ENCODE assay signal across 12 cellular contexts in the genomic region with DNA sequence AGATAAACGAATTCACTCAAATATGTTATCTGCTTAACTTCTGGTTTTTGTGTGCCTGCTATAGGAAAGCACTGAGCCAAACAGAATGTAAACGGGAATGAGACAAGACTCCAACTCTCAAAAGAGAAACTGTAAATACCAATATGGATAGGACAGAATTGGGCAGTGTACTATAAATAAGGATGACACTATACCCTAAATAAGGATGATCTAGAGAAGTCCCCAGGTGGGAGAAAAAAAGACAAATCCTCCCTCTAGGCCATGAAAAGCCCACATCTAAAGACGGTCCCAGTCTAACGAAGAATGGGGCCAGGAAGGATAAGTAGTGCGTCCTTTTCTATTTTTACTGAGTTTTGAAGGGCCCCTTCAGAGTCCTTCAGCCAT. TPM values are rescaled to one million over a fixed set of nuclear protein-coding genes. Genes with fewer than 3 reads are reported as not detected.
A peak's percentile ranks its signal among the peaks of the same experiment; 100 is the strongest.
DNase-seq lines count a peak whose midpoint lies in the region; ATAC-seq and TF ChIP-seq lines count a peak whose summit lies in the region.
"Had no signal": no experiment of that assay in that cellular context is flagged by ENCODE, and none has a peak within 500 bp of the region (broad histone marks: within the 10 kb centered on the region; RNA-seq: fewer than 3 reads in every experiment).

No MANE protein-coding gene starts in this region.

- H2BK12ac ChIP-seq in trophoblast cell (ENCODE audit: low read length) = no peak overlapping the region

- peaks cover 9% of the 10 kb centered on the region for H3K79me1 ChIP-seq in trophoblast cell (ENCODE audit: low read length)

- H3F3A ChIP-seq in DOHH2 (ENCODE audit: control insufficient read depth, insufficient read depth) = peaks cover 20% of the 10 kb centered on the region

- H3K36me3 ChIP-seq in ACC112 (ENCODE audit: insufficient read depth, low read length) = peaks cover 3% of the 10 kb centered on the region; the same call in 1 of the 2 replicates
- peaks cover 20% of the 10 kb centered on the region for H3K36me3 ChIP-seq in DOHH2 (ENCODE audit: control insufficient read depth, low read length)
- peaks cover 16 to 23% of the 10 kb centered on the region in 2 experiments for H3K36me3 ChIP-seq in trophoblast cell (ENCODE audit: control insufficient read depth in 1 of 2, insufficient read depth in 2 of 2, low read length in 2 of 2)

- no peak overlapping the region for H3K23ac ChIP-seq in trophoblast cell (ENCODE audit: low read length)

- H3K9me3 ChIP-seq in DOHH2 (ENCODE audit: control insufficient read depth, insufficient read depth, low read length) (no peaks in the 10 kb centered on the region), trophoblast cell (ENCODE audit: insufficient read depth, low read depth, low read length) (no peaks in the 10 kb centered on the region)

- POLR2A ChIA-PET in naive thymus-derived CD8-positive, alpha-beta T cell (lab: Charles Lee) = interaction anchor here (1.5 to 9.1 kb wide), 4 partner anchors 10 to 705 kb away, joined by 3 to 186 read pairs (median 24); a partner anchor contains a TSS

- H3K36me3 Mint-ChIP-seq in activated naive CD8-positive, alpha-beta T cell = peaks cover 2% of the 10 kb centered on the region
- peaks cover 0 to 17% (median 0%) of the 10 kb centered on the region in 3 donors for H3K36me3 Mint-ChIP-seq in naive thymus-derived CD8-positive, alpha-beta T cell

- peak overlapping the region; percentile 99 for H3K4me3 Mint-ChIP-seq in activated naive CD8-positive, alpha-beta T cell
- H3K4me3 Mint-ChIP-seq in naive thymus-derived CD8-positive, alpha-beta T cell = peak overlapping the region; percentile 95 to 100 (median 100)

- H3K4me3 ChIP-seq in ACC112 (ENCODE audit: low read depth, low read length) = no peak overlapping the region
- H3K4me3 ChIP-seq in DOHH2 (ENCODE audit: low read length) = peak overlapping the region; percentile 88
- no peak overlapping the region for H3K4me3 ChIP-seq in trophoblast cell (ENCODE audit: low read depth, low read length)

- H2BK5ac ChIP-seq in trophoblast cell (ENCODE audit: low read depth, low read length, poor library complexity) = no peak overlapping the region

- no peak overlapping the region for H3K18ac ChIP-seq in trophoblast cell (ENCODE audit: low read length)

- no peak overlapping the region for H4K8ac ChIP-seq in trophoblast cell (ENCODE audit: low read depth, low read length)

- peak overlapping the region; percentile 91 for H3K27ac Mint-ChIP-seq in activated naive CD8-positive, alpha-beta T cell
- peak overlapping the region; percentile 79 to 100 (median 99) for H3K27ac Mint-ChIP-seq in naive thymus-derived CD8-positive, alpha-beta T cell

- no peaks in the 10 kb centered on the region for H3K9me3 Mint-ChIP-seq in activated naive CD8-positive, alpha-beta T cell (ENCODE audit: low read depth)
- H3K9me3 Mint-ChIP-seq in naive thymus-derived CD8-positive, alpha-beta T cell = no peaks in the 10 kb centered on the region

- H3K14ac ChIP-seq in trophoblast cell (ENCODE audit: low read length) = no peak overlapping the region

- H3K4me1 ChIP-seq in ACC112 (ENCODE audit: control insufficient read depth, insufficient read depth, low read length, unreplicated experiment) (peaks cover 24% of the 10 kb centered on the region), DOHH2 (ENCODE audit: control insufficient read depth, low read length) (peaks cover 18% of the 10 kb centered on the region), trophoblast cell (ENCODE audit: control insufficient read depth in 1 of 2, insufficient read depth in 2 of 2, low read length in 2 of 2) (peaks cover 3% of the 10 kb centered on the region in 2 experiments)

- no peaks in the 10 kb centered on the region for H4K20me1 ChIP-seq in DOHH2 (ENCODE audit: control insufficient read depth, insufficient read depth, low read depth, low read length)

- H2AFZ ChIP-seq in ACC112 (ENCODE audit: low read length, unreplicated experiment) (no peak overlapping the region), trophoblast cell (ENCODE audit: insufficient read depth, low read length, poor library complexity) (no peak overlapping the region)

- ATAC-seq in naive thymus-derived CD8-positive, alpha-beta T cell = no peak

- H3K27ac ChIP-seq in ACC112 (ENCODE audit: low read depth, low read length) (peak overlapping the region; percentile 97), DOHH2 (ENCODE audit: low read depth, low read length) (no peak overlapping the region), trophoblast cell (ENCODE audit: low read depth, low read length) (no peak overlapping the region)

- no peaks in the 10 kb centered on the region for H3K27me3 ChIP-seq in ACC112 (ENCODE audit: insufficient read depth, low read length)
- H3K27me3 ChIP-seq in DOHH2 (ENCODE audit: control insufficient read depth, low read length) = no peaks in the 10 kb centered on the region
- no peaks in the 10 kb centered on the region for H3K27me3 ChIP-seq in trophoblast cell (ENCODE audit: insufficient read depth, low read length)

- H3K4ac ChIP-seq in trophoblast cell (ENCODE audit: low read depth, low read length) = no peak overlapping the region

- H3K79me2 ChIP-seq in ACC112 (ENCODE audit: control insufficient read depth, insufficient read depth, low read length, unreplicated experiment) (peaks cover 52% of the 10 kb centered on the region), DOHH2 (ENCODE audit: control insufficient read depth, low read length) (peaks cover 21% of the 10 kb centered on the region), trophoblast cell (ENCODE audit: control insufficient read depth, insufficient read depth, low read length, poor library complexity) (peaks cover 6% of the 10 kb centered on the region)

- H2BK120ac ChIP-seq in trophoblast cell (ENCODE audit: insufficient read depth, low read length, poor library complexity) = no peak overlapping the region

- H3K27me3 Mint-ChIP-seq in activated naive CD8-positive, alpha-beta T cell = no peaks in the 10 kb centered on the region
- H3K27me3 Mint-ChIP-seq in naive thymus-derived CD8-positive, alpha-beta T cell = no peaks in the 10 kb centered on the region

- no peak overlapping the region for H4K12ac ChIP-seq in trophoblast cell (ENCODE audit: low read depth, low read length)

- no CpG with 5 or more reads among the region's 5 CpGs for WGBS in trophoblast cell (ENCODE audit: extremely low coverage, insufficient coverage, insufficient read length)

- H3K4me1 Mint-ChIP-seq in activated naive CD8-positive, alpha-beta T cell (ENCODE audit: low read depth) = peaks cover 22% of the 10 kb centered on the region
- peaks cover 16 to 44% (median 34%) of the 10 kb centered on the region in 4 donors for H3K4me1 Mint-ChIP-seq in naive thymus-derived CD8-positive, alpha-beta T cell

- H4K91ac ChIP-seq in trophoblast cell (ENCODE audit: low read depth, low read length) = no peak overlapping the region

- H3K4me2 ChIP-seq in DOHH2 (ENCODE audit: low read length) = peak overlapping the region; percentile 82
- no peak overlapping the region for H3K4me2 ChIP-seq in trophoblast cell (ENCODE audit: low read length)

- DNase-seq in naive thymus-derived CD8-positive, alpha-beta T cell = no peak
- DNase-seq in GM20000 (ENCODE audit: low spot score) (no peak), NCI-H1930 (lab: John Stamatoyannopoulos, UW) (no peak), trophoblast cell (no peak), epidermal melanocyte (ENCODE audit: insufficient read length, low spot score) (no peak)
- DNase-seq: amygdala; mesenchymal stem cell; NCI-H2171; stimulated activated CD4-positive, alpha-beta T cell treated with anti-CD3 and anti-CD28 coated beads, Interleukin-1b, Interleukin-23, amount 100 ng/mL, for 48 hours had no signal

- TF ChIP-seq CTCF in DOHH2 (IDR thresholded peaks at IDR 0.05; ENCODE audit: low read depth, low read length, poor library complexity, severe bottlenecking) (no peak), GM20000 (IDR thresholded peaks at IDR 0.05; ENCODE audit: extremely low read depth, missing control alignments) (no peak)

- H3K9ac ChIP-seq in trophoblast cell (ENCODE audit: low read length) = no peak overlapping the region

- no peak overlapping the region for H2AK5ac ChIP-seq in trophoblast cell (ENCODE audit: low read length)

- no peaks in the 10 kb centered on the region for H3K9me2 ChIP-seq in DOHH2 (replicated peaks; ENCODE audit: control insufficient read depth, low read length)

RNA-seq across cellular contexts. Expression of a gene that starts 1.5 kb away (rescaled TPM):
- total RNA-seq in naive thymus-derived CD8-positive, alpha-beta T cell = 10 to 100 TPM; 39.6 to 43.8 TPM
- polyA plus RNA-seq in naive thymus-derived CD8-positive, alpha-beta T cell = 10 to 100 TPM in 1 of 3 donors, 1 to 10 TPM in 2; 4.8 to 16.4 (median 5.4) TPM
- 2.3 and 2.5 TPM in 2 replicates for polyA plus RNA-seq in trophoblast cell (2013)

RNA-seq across cellular contexts. Expression of a gene that starts 8.9 kb away (rescaled TPM):
- total RNA-seq in naive thymus-derived CD8-positive, alpha-beta T cell = 1 to 10 TPM; 4.9 to 5.8 TPM
- polyA plus RNA-seq in naive thymus-derived CD8-positive, alpha-beta T cell = 1 to 10 TPM; 6.7 to 7.5 (median 7.4) TPM
- polyA plus RNA-seq in trophoblast cell (2013) = 75.7 and 77.7 TPM in 2 replicates

RNA-seq across cellular contexts. Expression of a gene that starts 9.7 kb away (rescaled TPM):
- 100 to 1,000 TPM; 482 TPM for total RNA-seq in naive thymus-derived CD8-positive, alpha-beta T cell
- 10 to 100 TPM; 77.9 to 89.3 (median 80.9) TPM for polyA plus RNA-seq in naive thymus-derived CD8-positive, alpha-beta T cell
- 123 and 125 TPM in 2 replicates for polyA plus RNA-seq in trophoblast cell (2013)

RNA-seq across cellular contexts. Expression of a gene that starts 21.5 kb away (rescaled TPM):
- total RNA-seq in naive thymus-derived CD8-positive, alpha-beta T cell = 1 to 10 TPM; 4.2 to 4.4 TPM
- 1 to 10 TPM; 2.6 to 5.2 (median 4.5) TPM for polyA plus RNA-seq in naive thymus-derived CD8-positive, alpha-beta T cell
- polyA plus RNA-seq in trophoblast cell (2013) = 1.00 and 1.1 TPM in 2 replicates

RNA-seq across cellular contexts. Expression of a gene that starts 32.7 kb away (rescaled TPM):
- 1 to 10 TPM; 3.8 to 5.3 TPM for total RNA-seq in naive thymus-derived CD8-positive, alpha-beta T cell
- under 1 TPM in 2 of 3 donors, not detected in 1; 0.15 to 0.30 TPM for polyA plus RNA-seq in naive thymus-derived CD8-positive, alpha-beta T cell
- polyA plus RNA-seq in trophoblast cell (2013) = 0.77 and 0.82 TPM in 2 replicates
